Comparison of ENCODE assay signal across 1 cellular context in the genomic region with DNA sequence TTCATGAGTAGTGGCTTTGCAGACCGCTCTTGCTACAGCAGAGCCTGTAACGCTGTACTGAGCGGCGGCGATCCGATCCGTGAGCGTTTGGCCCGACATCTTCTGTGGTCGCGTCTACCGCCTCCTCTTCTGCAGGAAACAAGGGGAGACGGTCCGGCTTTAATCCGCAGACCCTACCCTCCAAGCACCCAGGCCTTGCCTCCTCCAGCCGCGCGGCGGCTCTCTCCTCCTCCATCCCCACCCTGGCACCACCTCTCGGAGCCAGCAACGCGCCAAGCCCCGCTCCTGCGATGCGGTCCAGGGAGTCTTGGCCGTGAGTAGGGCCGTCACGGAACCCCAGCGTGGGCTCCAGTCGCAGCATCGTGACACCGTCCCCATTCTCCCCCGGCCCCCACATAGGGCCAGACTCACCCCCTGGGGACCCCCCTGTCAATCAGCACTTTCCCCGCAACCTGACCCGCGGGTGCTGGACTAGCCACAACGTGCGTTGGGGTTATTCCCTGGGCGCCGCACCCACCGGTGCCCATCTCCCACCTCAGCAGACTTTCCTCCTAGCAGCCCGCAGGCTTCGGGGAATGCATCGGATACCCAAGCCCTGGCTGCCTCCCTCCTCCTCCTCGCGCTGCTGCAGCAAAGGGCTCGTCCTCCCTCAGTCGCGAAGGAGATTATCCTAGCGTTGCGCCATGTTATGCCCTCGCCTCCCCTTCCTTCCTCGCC.
TF ChIP-seq lines count a peak whose summit lies in the region.

No MANE protein-coding gene starts in this region.

TF ChIP-seq in A549, 52 proteins besides CTCF, POLR2A, EP300 and RAD21 (continued from another document):
- TF ChIP-seq, protein P1, sequence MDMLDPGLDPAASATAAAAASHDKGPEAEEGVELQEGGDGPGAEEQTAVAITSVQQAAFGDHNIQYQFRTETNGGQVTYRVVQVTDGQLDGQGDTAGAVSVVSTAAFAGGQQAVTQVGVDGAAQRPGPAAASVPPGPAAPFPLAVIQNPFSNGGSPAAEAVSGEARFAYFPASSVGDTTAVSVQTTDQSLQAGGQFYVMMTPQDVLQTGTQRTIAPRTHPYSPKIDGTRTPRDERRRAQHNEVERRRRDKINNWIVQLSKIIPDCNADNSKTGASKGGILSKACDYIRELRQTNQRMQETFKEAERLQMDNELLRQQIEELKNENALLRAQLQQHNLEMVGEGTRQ (IDR thresholded peaks at IDR 0.05): no peak
- TF ChIP-seq ESRRA (IDR thresholded peaks at IDR 0.05; ENCODE audit: borderline replicate concordance, low read length): no peak
TF ChIP-seq in A549: peak in this region for 0.
